In genomic region chr3:11349466-11349865, GRCh38 we compare ENCODE assay signal across 21 cellular contexts.
"Had no signal": no experiment of that assay in that cellular context is flagged by ENCODE, and none has a peak within 500 bp of the region (broad histone marks: within the 10 kb centered on the region; RNA-seq: fewer than 3 reads in every experiment).

No MANE protein-coding gene starts in this region.

- H3K27ac ChIP-seq: foreskin keratinocyte, hepatocyte, left lung, psoas muscle, tibial artery had no signal

- H2AFZ ChIP-seq: hepatocyte had no signal

- ATAC-seq: activated CD4-positive, alpha-beta T cell treated with anti-CD3 and anti-CD28 coated beads for 36 hours; activated T-cell treated with anti-CD3 and anti-CD28 coated beads, Interleukin-2, amount 50 U/mL, for 4 hours; foreskin keratinocyte; psoas muscle; right cardiac atrium; WTC11 had no signal

- H3K9me3 ChIP-seq: psoas muscle, tibial artery had no signal

- H3K79me2 ChIP-seq: hepatocyte had no signal

- H3K4me3 ChIP-seq: hepatocyte, left lung, lung, psoas muscle, tibial artery had no signal

- H3K4me1 ChIP-seq: left lung, psoas muscle, tibial artery had no signal

- H3K27me3 ChIP-seq: foreskin keratinocyte, hepatocyte, left lung, tibial artery had no signal

- DNase-seq: activated CD4-positive, alpha-beta T cell treated with anti-CD3 and anti-CD28 coated beads for 36 hours; activated CD4-positive, alpha-beta T cell treated with anti-CD3 and anti-CD28 coated beads, Interleukin-2, amount 50 U/mL, for 4 hours; activated CD8-positive, alpha-beta memory T cell treated with anti-CD3 and anti-CD28 coated beads, Interleukin-2, amount 50 U/mL, for 48 hours; activated naive CD4-positive, alpha-beta T cell treated with anti-CD3 and anti-CD28 coated beads for 36 hours; activated naive CD8-positive, alpha-beta T cell treated with anti-CD3 and anti-CD28 coated beads, Interleukin-2, amount 10 ng/mL, durations not matched to agents 7 days and 5 days; activated T-cell treated with anti-CD3 and anti-CD28 coated beads, Interleukin-2, amount 50 U/mL, for 4 hours; effector CD4-positive, alpha-beta T cell; erythroblast; foreskin keratinocyte; immature natural killer cell; kidney glomerular epithelial cell; left lung; naive B cell; psoas muscle; right cardiac atrium; stimulated activated CD4-positive, alpha-beta T cell treated with anti-CD3 and anti-CD28 coated beads, Interleukin-12 subunit alpha, Interleukin-12 subunit beta, amount 100 ng/mL, for 4 hours; T-helper 9 cell; tibial artery had no signal
